Comparison of ENCODE assay signal across 15 cellular contexts in the genomic region with DNA sequence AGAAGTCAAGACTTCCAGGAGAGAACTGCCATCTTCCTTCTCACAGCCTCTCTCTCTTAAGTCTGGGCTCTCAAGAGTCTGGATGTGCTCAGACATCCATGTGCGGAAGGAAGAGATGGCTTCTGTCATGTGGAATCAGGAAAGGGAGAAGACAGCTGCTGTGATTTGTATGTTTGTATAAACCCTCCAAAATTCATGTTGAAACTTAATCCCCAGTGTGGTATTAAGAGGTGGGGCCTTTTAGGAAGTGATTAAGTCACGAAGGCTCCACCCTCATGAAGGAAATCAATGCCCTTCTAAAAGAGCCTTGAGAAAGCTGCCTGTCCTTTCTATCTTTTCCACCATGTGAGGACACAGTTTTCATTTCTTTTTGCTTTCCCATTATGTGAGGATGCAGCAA.
DNase-seq lines count a peak whose midpoint lies in the region; ATAC-seq, FAIRE-seq and TF ChIP-seq lines count a peak whose summit lies in the region.
"Had no signal": no experiment of that assay in that cellular context is flagged by ENCODE, and none has a peak within 500 bp of the region (broad histone marks: within the 10 kb centered on the region; RNA-seq: fewer than 3 reads in every experiment).

No MANE protein-coding gene starts in this region.

- peak overlapping the region; percentile 45 for H2BK20ac ChIP-seq in H9 (ENCODE audit: low read depth, low read length, poor library complexity, severe bottlenecking)

- H3K4me3 ChIP-seq in bronchial epithelial cell (ENCODE audit: low read depth, low read length) (no peak overlapping the region), heart left ventricle (no peak overlapping the region), neural progenitor cell (no peak overlapping the region)

- no peaks in the 10 kb centered on the region for H3K36me3 ChIP-seq in bronchial epithelial cell (ENCODE audit: control insufficient read depth, insufficient read depth, low read length)
- H3K36me3 ChIP-seq in heart left ventricle, result no peaks in the 10 kb centered on the region
- H3K36me3 ChIP-seq in neural progenitor cell, result no peaks in the 10 kb centered on the region

- H3K27me3 ChIP-seq in H9 (ENCODE audit: insufficient read depth, low read length) (no peaks in the 10 kb centered on the region), bronchial epithelial cell (ENCODE audit: control insufficient read depth, insufficient read depth, low read length) (no peaks in the 10 kb centered on the region), heart left ventricle (no peaks in the 10 kb centered on the region), neural progenitor cell (no peaks in the 10 kb centered on the region)

- H2BK15ac ChIP-seq in H9 (ENCODE audit: low read depth, low read length), result no peak overlapping the region

- H3K23ac ChIP-seq in H9 (ENCODE audit: insufficient read length, low read depth, low read length), result no peak overlapping the region

- H3K18ac ChIP-seq in H9 (ENCODE audit: insufficient read length, low read depth, low read length), result no peak overlapping the region

- no peak overlapping the region for H3T11ph ChIP-seq in H9 (ENCODE audit: low read length)

- no peak overlapping the region for H2AK5ac ChIP-seq in H9 (ENCODE audit: insufficient read length, low read length)

- no peak overlapping the region for H3K14ac ChIP-seq in H9 (ENCODE audit: insufficient read depth, low read length)

- H3K4ac ChIP-seq in H9 (ENCODE audit: low read depth, low read length), result no peak overlapping the region

- no peak for TF ChIP-seq POLR2A in heart left ventricle (IDR thresholded peaks at IDR 0.05)

- no peak overlapping the region for H2BK5ac ChIP-seq in H9 (ENCODE audit: insufficient read length, low read length)

- no peaks in the 10 kb centered on the region for H3K79me1 ChIP-seq in H9 (ENCODE audit: insufficient read depth, low read depth, low read length, poor library complexity, severe bottlenecking)

- no peak overlapping the region for H2AFZ ChIP-seq in H9 (ENCODE audit: low read length)
- H2AFZ ChIP-seq in neural progenitor cell (replicated peaks), result peak overlapping the region; percentile 63

- H3K9ac ChIP-seq in H9 (ENCODE audit: extremely low read depth, insufficient read length, low read length), result no peak overlapping the region
- no peak overlapping the region for H3K9ac ChIP-seq in neural progenitor cell

- H3K9me3 Mint-ChIP-seq in H9 (no peaks in the 10 kb centered on the region), neural progenitor cell (peaks cover 17% of the 10 kb centered on the region)

- no peaks in the 10 kb centered on the region for H4K20me1 ChIP-seq in H9 (ENCODE audit: control insufficient read depth, insufficient read depth, insufficient read length)
- H4K20me1 ChIP-seq in neural progenitor cell (ENCODE audit: low read depth), result no peaks in the 10 kb centered on the region

- H3K9me3 ChIP-seq in H9 (ENCODE audit: control insufficient read depth, low read depth, low read length), result no peaks in the 10 kb centered on the region
- H3K9me3 ChIP-seq in heart left ventricle, result no peaks in the 10 kb centered on the region
- H3K9me3 ChIP-seq in neural progenitor cell (ENCODE audit: low read depth), result no peaks in the 10 kb centered on the region

- H3K79me2 ChIP-seq in H9 (ENCODE audit: insufficient read depth, low read length), result no peaks in the 10 kb centered on the region
- no peaks in the 10 kb centered on the region for H3K79me2 ChIP-seq in neural progenitor cell (ENCODE audit: low read depth)

- ATAC-seq in heart left ventricle, result peak in 3 of 4 donors; percentile 57 to 73 (median 67)
- no peak for ATAC-seq in HG03565 (IDR thresholded peaks at IDR 0.05; ENCODE audit: unreplicated experiment)
- no peak for ATAC-seq in GM21526 (IDR thresholded peaks at IDR 0.05; ENCODE audit: low FRiP score, unreplicated experiment)
- ATAC-seq: HCT116 had no signal

- H4K91ac ChIP-seq in H9 (ENCODE audit: insufficient read length, low read depth, low read length), result no peak overlapping the region

- H4K5ac ChIP-seq in H9 (ENCODE audit: insufficient read length, low read depth, low read length), result no peak overlapping the region

- intact Hi-C loops in heart left ventricle (cut with DNase I), result no loop called here

- H4K8ac ChIP-seq in H9 (replicated peaks; ENCODE audit: insufficient read length, low read depth, low read length), result no peak overlapping the region

- no CpG with 5 or more reads among the region's 2 CpGs for WGBS in H9 (ENCODE audit: extremely low coverage, insufficient read length, low lambda C conversion rate)
- 58 to 74% (median 64%) methylated on average over 2 of the region's 2 CpGs for WGBS in heart left ventricle, 4 donors

- H3K23me2 ChIP-seq in H9 (ENCODE audit: insufficient read length, low read depth, low read length, poor library complexity, severe bottlenecking), result no peaks in the 10 kb centered on the region

- H3K27ac Mint-ChIP-seq in H9 (no peak overlapping the region), neural progenitor cell (peak overlapping the region; percentile 24)
- H3K27ac Mint-ChIP-seq: CD8-positive, alpha-beta memory T cell had no signal

- H3K4me1 ChIP-seq in H9 (ENCODE audit: insufficient read depth, low read length) (no peaks in the 10 kb centered on the region), heart left ventricle (peaks cover 0 to 16% (median 0%) of the 10 kb centered on the region in 12 donors), neural progenitor cell (peaks cover 18% of the 10 kb centered on the region)

- H3K4me3 Mint-ChIP-seq in H9 (no peak overlapping the region), neural progenitor cell (no peak overlapping the region)
- H3K4me3 Mint-ChIP-seq: CD8-positive, alpha-beta memory T cell had no signal

- H3K27me3 Mint-ChIP-seq in H9 (ENCODE audit: low read depth) (no peaks in the 10 kb centered on the region), neural progenitor cell (ENCODE audit: insufficient read depth, low read depth) (peaks cover 2% of the 10 kb centered on the region)

- no peak overlapping the region for H3K4me2 ChIP-seq in H9 (ENCODE audit: insufficient read depth, insufficient read length, low read length)
- H3K4me2 ChIP-seq in neural progenitor cell, result no peak overlapping the region

- H3K36me3 Mint-ChIP-seq in H9 (ENCODE audit: insufficient read depth in 1 of 3, low read depth in 3 of 3) (no peaks in the 10 kb centered on the region), neural progenitor cell (peaks cover 7% of the 10 kb centered on the region)
- H3K36me3 Mint-ChIP-seq: CD8-positive, alpha-beta memory T cell had no signal

- H2BK120ac ChIP-seq in H9 (ENCODE audit: low read depth, low read length, poor library complexity, severe bottlenecking), result no peak overlapping the region

- DNase-seq in H9 (no peak), bronchial epithelial cell (ENCODE audit: low read depth) (peak; percentile 8), heart left ventricle (no peak), neural progenitor cell (ENCODE audit: low spot score) (no peak)
- no peak for DNase-seq in activated CD4-positive, CD25-positive, alpha-beta regulatory T cell treated with anti-CD3 and anti-CD28 coated beads, Interleukin-2, amount 50 U/mL, for 72 hours
- DNase-seq: CD8-positive, alpha-beta memory T cell; GF-D8; NCI-H1436; NCI-H2029 treated with DMSO at 0.1 percent for 48 hours; NCI-H526; NK-92 treated with Interleukin-12 subunit alpha and Interleukin-12 subunit beta, amount 100 ng/mL, for 24 hours had no signal

- H3K4me1 Mint-ChIP-seq in H9, result peaks cover 0 to 3% of the 10 kb centered on the region in 2 experiments; a peak in 1 of 4 replicates
- H3K4me1 Mint-ChIP-seq in neural progenitor cell, result peaks cover 21% of the 10 kb centered on the region
- H3K4me1 Mint-ChIP-seq: CD8-positive, alpha-beta memory T cell had no signal

- no peak overlapping the region for H3K56ac ChIP-seq in H9 (ENCODE audit: insufficient read length, low read depth, low read length)

- H3F3A ChIP-seq in neural progenitor cell (ENCODE audit: low read depth), result no peaks in the 10 kb centered on the region

- peak; percentile 23 for FAIRE-seq in bronchial epithelial cell (lab: Jason Lieb, UNC)

- no peak overlapping the region for H2BK12ac ChIP-seq in H9 (ENCODE audit: insufficient read length, low read depth, low read length)

- H3K27ac ChIP-seq in H9 (ENCODE audit: insufficient read length, low read depth, low read length) (no peak overlapping the region), heart left ventricle (no peak overlapping the region), neural progenitor cell (no peak overlapping the region)
- H3K27ac ChIP-seq: RWPE1 had no signal

- TF ChIP-seq CTCF in H9 (conservative IDR thresholded peaks at IDR 0.05), result no peak
- no peak for TF ChIP-seq CTCF in bronchial epithelial cell (IDR thresholded peaks at IDR 0.05; ENCODE audit: insufficient read depth, low read length, severe bottlenecking)
- TF ChIP-seq CTCF in heart left ventricle (IDR thresholded peaks at IDR 0.05), result no peak
- TF ChIP-seq CTCF in neural progenitor cell (IDR thresholded peaks at IDR 0.05), result no peak

Comparison
In these comparisons a context has a peak if more than half of its experiments do, and no peak if none do; other contexts are left out.
1. ATAC-seq: peak in heart left ventricle (3 of 4); none in HG03565 (single experiment) and GM21526 (single experiment).